ENCODE assay signal across 27 cellular contexts in the genomic region with DNA sequence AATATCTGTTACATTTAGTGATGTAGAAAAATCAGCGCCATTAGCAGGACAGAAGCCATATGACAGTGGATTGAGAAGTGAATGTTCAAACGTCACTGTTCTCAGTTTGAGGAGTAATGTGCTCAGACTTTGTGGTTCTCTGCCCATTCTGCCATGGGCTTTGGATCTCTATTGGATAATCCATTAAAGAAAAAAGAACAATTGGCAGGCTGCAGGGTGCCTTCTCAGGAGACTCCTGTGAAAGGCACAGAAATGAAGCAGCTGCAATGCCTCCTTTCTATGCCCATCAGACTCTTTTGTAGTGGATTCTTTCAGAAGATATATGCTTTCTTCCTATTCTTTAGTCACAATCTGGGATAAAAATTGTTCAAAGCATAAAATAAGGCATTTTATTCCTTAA.
"Had no signal": no experiment of that assay in that cellular context is flagged by ENCODE, and none has a peak within 500 bp of the region (broad histone marks: within the 10 kb centered on the region; RNA-seq: fewer than 3 reads in every experiment).

No MANE protein-coding gene starts in this region.

- H3K27me3 Mint-ChIP-seq: stimulated activated naive B cell treated with anti-CD40 and anti-IgM and Interleukin-4, amounts not matched to agents 10 μg/mL and 1 μg/mL and 100 μg/mL, for 72 hours; stimulated activated naive CD8-positive, alpha-beta T cell treated with anti-CD3 and anti-CD28 coated beads, Interleukin-15, Interleukin-2, amounts not matched to agents 100 ng/mL and 50 ng/mL, for 24 hours had no signal

- H3K27ac ChIP-seq: neutrophil, pancreas, prostate gland, right lobe of liver, sigmoid colon, stomach, thoracic aorta, thyroid gland, tibial nerve, upper lobe of left lung, vagina had no signal

- H3K27me3 ChIP-seq: neutrophil, pancreas, right lobe of liver, sigmoid colon, stomach, thyroid gland, tibial nerve, upper lobe of left lung, vagina had no signal

- DNase-seq: naive thymus-derived CD4-positive, alpha-beta T cell; natural killer cell; nucleus accumbens; pancreas; right cardiac atrium; right lobe of liver; sigmoid colon; small intestine; stimulated activated CD4-positive, alpha-beta T cell treated with anti-CD3 and anti-CD28 coated beads, Interleukin-15, amount 100 ng/mL, for 24 hours; stimulated activated CD4-positive, alpha-beta T cell treated with anti-CD3 and anti-CD28 coated beads, Interleukin-2, amount 100 ng/mL, for 24 hours; stimulated activated CD4-positive, alpha-beta T cell treated with anti-CD3 and anti-CD28 coated beads, Interleukin-2, amount 100 ng/mL, for 48 hours; stimulated activated CD4-positive, alpha-beta T cell treated with anti-CD3 and anti-CD28 coated beads, Interleukin-4, amount 100 ng/mL, for 24 hours; stimulated activated naive B cell treated with anti-CD40 and anti-IgM and Interleukin-4, amounts not matched to agents 10 μg/mL and 1 μg/mL and 100 μg/mL, for 72 hours; stimulated activated naive CD4-positive, alpha-beta T cell treated with Interleukin-2 at 50 U/mL for 16 hours; stomach; thyroid gland; trophoblast cell; upper lobe of left lung had no signal

- H3K4me1 Mint-ChIP-seq: naive thymus-derived CD4-positive, alpha-beta T cell; natural killer cell; stimulated activated effector memory CD8-positive, alpha-beta T cell treated with anti-CD3 and anti-CD28 coated beads, Interleukin-12 subunit alpha, Interleukin-12 subunit beta, amount 100 ng/mL, for 72 hours; stimulated activated naive B cell treated with anti-CD40 and anti-IgM and Interleukin-4, amounts not matched to agents 10 μg/mL and 1 μg/mL and 100 μg/mL, for 72 hours had no signal

- H3K9me3 ChIP-seq: neutrophil, pancreas, prostate gland, right lobe of liver, sigmoid colon, thyroid gland, upper lobe of left lung, vagina had no signal

- H3K27ac Mint-ChIP-seq: naive thymus-derived CD4-positive, alpha-beta T cell; natural killer cell; nephron; stimulated activated effector memory CD8-positive, alpha-beta T cell treated with anti-CD3 and anti-CD28 coated beads, Interleukin-12 subunit alpha, Interleukin-12 subunit beta, amount 100 ng/mL, for 72 hours; stimulated activated naive B cell treated with anti-CD40 and anti-IgM and Interleukin-4, amounts not matched to agents 10 μg/mL and 1 μg/mL and 100 μg/mL, for 72 hours; stimulated activated naive CD8-positive, alpha-beta T cell treated with anti-CD3 and anti-CD28 coated beads, Interleukin-15, Interleukin-2, amounts not matched to agents 100 ng/mL and 50 ng/mL, for 24 hours had no signal

- H3K36me3 ChIP-seq: neutrophil, pancreas, prostate gland, right lobe of liver, sigmoid colon, stomach, thoracic aorta, thyroid gland, tibial nerve, upper lobe of left lung, vagina had no signal

- H3K4me1 ChIP-seq: pancreas, prostate gland, right lobe of liver, stomach, thyroid gland, tibial nerve, upper lobe of left lung, vagina had no signal

- H3K4me3 ChIP-seq: pancreas, prostate gland, right lobe of liver, sigmoid colon, stomach, thoracic aorta, thyroid gland, tibial nerve, upper lobe of left lung, vagina had no signal

- H3K4me3 Mint-ChIP-seq: naive thymus-derived CD4-positive, alpha-beta T cell; natural killer cell; nephron; neural crest cell; stimulated activated effector memory CD8-positive, alpha-beta T cell treated with anti-CD3 and anti-CD28 coated beads, Interleukin-12 subunit alpha, Interleukin-12 subunit beta, amount 100 ng/mL, for 72 hours; stimulated activated naive B cell treated with anti-CD40 and anti-IgM and Interleukin-4, amounts not matched to agents 10 μg/mL and 1 μg/mL and 100 μg/mL, for 72 hours; stimulated activated naive CD8-positive, alpha-beta T cell treated with anti-CD3 and anti-CD28 coated beads, Interleukin-15, Interleukin-2, amounts not matched to agents 100 ng/mL and 50 ng/mL, for 24 hours had no signal

- H3K36me3 Mint-ChIP-seq: naive thymus-derived CD4-positive, alpha-beta T cell; stimulated activated effector memory CD8-positive, alpha-beta T cell treated with anti-CD3 and anti-CD28 coated beads, Interleukin-12 subunit alpha, Interleukin-12 subunit beta, amount 100 ng/mL, for 72 hours; stimulated activated naive B cell treated with anti-CD40 and anti-IgM and Interleukin-4, amounts not matched to agents 10 μg/mL and 1 μg/mL and 100 μg/mL, for 72 hours had no signal

- ATAC-seq: naive thymus-derived CD4-positive, alpha-beta T cell; natural killer cell; pancreas; right cardiac atrium; right lobe of liver; stimulated activated effector memory CD8-positive, alpha-beta T cell treated with anti-CD3 and anti-CD28 coated beads, Interleukin-12 subunit alpha, Interleukin-12 subunit beta, amount 100 ng/mL, for 72 hours; stimulated activated naive B cell treated with anti-CD40 and anti-IgM and Interleukin-4, amounts not matched to agents 10 μg/mL and 1 μg/mL and 100 μg/mL, for 72 hours had no signal
